8 cellular contexts compared by ENCODE assay signal in the genomic region with DNA sequence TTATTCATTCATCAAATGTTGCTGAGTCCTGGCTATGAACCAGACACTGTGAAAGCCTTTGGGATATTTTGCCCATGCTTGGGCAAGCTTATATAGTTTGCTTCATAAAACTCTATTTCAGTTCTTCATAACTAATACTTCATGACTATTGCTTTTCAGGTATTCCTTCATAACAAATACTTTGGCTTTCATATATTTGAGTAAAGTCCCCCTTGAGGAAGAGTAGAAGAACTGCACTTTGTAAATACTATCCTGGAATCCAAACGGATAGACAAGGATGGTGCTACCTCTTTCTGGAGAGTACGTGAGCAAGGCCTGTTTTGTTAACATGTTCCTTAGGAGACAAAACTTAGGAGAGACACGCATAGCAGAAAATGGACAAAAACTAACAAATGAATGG. TPM values are rescaled to one million over a fixed set of nuclear protein-coding genes. Genes with fewer than 3 reads are reported as not detected.
DNase-seq lines count a peak whose midpoint lies in the region; ATAC-seq and TF ChIP-seq lines count a peak whose summit lies in the region.

No MANE protein-coding gene starts in this region.

- H3K27me3 Mint-ChIP-seq in CD14-positive monocyte (ENCODE audit: low read depth in 3 of 3) = peaks cover 0 to 2% (median 0%) of the 10 kb centered on the region in 3 donors
- H3K27me3 Mint-ChIP-seq in CD8-positive, alpha-beta T cell (ENCODE audit: low read depth) = peaks cover 2% of the 10 kb centered on the region

- no peaks in the 10 kb centered on the region for H3K4me1 ChIP-seq in CD8-positive, alpha-beta T cell (ENCODE audit: insufficient read depth, low read length)

- no peak overlapping the region for H3K27ac Mint-ChIP-seq in CD14-positive monocyte
- H3K27ac Mint-ChIP-seq in CD8-positive, alpha-beta T cell = no peak overlapping the region

- H3K36me3 ChIP-seq in CD8-positive, alpha-beta T cell (ENCODE audit: insufficient read depth, low read length) = no peaks in the 10 kb centered on the region

- no peaks in the 10 kb centered on the region for H3K27me3 ChIP-seq in CD8-positive, alpha-beta T cell (ENCODE audit: insufficient read depth, low read length)

- H3K36me3 Mint-ChIP-seq in CD14-positive monocyte = no peaks in the 10 kb centered on the region
- no peaks in the 10 kb centered on the region for H3K36me3 Mint-ChIP-seq in CD8-positive, alpha-beta T cell

- peak; percentile 73 for ATAC-seq in GM21367 (IDR thresholded peaks at IDR 0.05; ENCODE audit: unreplicated experiment)
- no peak for ATAC-seq in CD8-positive, alpha-beta T cell

- no peak overlapping the region for H3K4me3 ChIP-seq in CD8-positive, alpha-beta T cell (ENCODE audit: low read depth, low read length)

- TF ChIP-seq CTCF in CD14-positive monocyte (IDR thresholded peaks at IDR 0.05) = peak; percentile 65
- no peak for TF ChIP-seq CTCF in CD8-positive, alpha-beta T cell (IDR thresholded peaks at IDR 0.05)

- CTCF ChIA-PET in CD8-positive, alpha-beta T cell (lab: Charles Lee) = no interaction called here

- DNase-seq in CD14-positive monocyte (ENCODE audit: low spot score) = no peak
- DNase-seq in NCI-H69 (lab: John Stamatoyannopoulos, UW) = peak; percentile 28
- peak; percentile 4 for DNase-seq in germinal center (ENCODE audit: low spot score)
- DNase-seq in activated gamma-delta T cell (lab: John Stamatoyannopoulos, UW) = no peak
- no peak for DNase-seq in CD8-positive, alpha-beta T cell
- no peak for DNase-seq in stimulated activated naive CD4-positive, alpha-beta T cell (lab: John Stamatoyannopoulos, UW)
- no peak for DNase-seq in NK-92 treated with Interleukin-12 subunit alpha and Interleukin-12 subunit beta, amount 100 ng/mL, for 24 hours (lab: John Stamatoyannopoulos, UW)

- H3K4me3 Mint-ChIP-seq in CD14-positive monocyte = no peak overlapping the region
- no peak overlapping the region for H3K4me3 Mint-ChIP-seq in CD8-positive, alpha-beta T cell

- no peaks in the 10 kb centered on the region for H3K9me3 ChIP-seq in CD8-positive, alpha-beta T cell (ENCODE audit: low read length)

- no peak overlapping the region for H3K27ac ChIP-seq in CD8-positive, alpha-beta T cell (ENCODE audit: low read depth, low read length)

- intact Hi-C loops in CD14-positive monocyte (cut with micrococcal nuclease) = no loop called here
- intact Hi-C loops in CD8-positive, alpha-beta T cell (cut with DNase I, micrococcal nuclease) = no loop called here

- H3K4me1 Mint-ChIP-seq in CD14-positive monocyte = no peaks in the 10 kb centered on the region
- no peaks in the 10 kb centered on the region for H3K4me1 Mint-ChIP-seq in CD8-positive, alpha-beta T cell (ENCODE audit: low read depth)

- POLR2A ChIA-PET in CD8-positive, alpha-beta T cell (lab: Charles Lee) = no interaction called here

- no peaks in the 10 kb centered on the region for H3K9me3 Mint-ChIP-seq in CD14-positive monocyte
- no peaks in the 10 kb centered on the region for H3K9me3 Mint-ChIP-seq in CD8-positive, alpha-beta T cell

RNA-seq across cellular contexts. Expression of a gene that starts 1.7 kb away (rescaled TPM):
- polyA plus RNA-seq in CD14-positive monocyte = not detected
- not detected for total RNA-seq in CD8-positive, alpha-beta T cell

RNA-seq across cellular contexts. Expression of a gene that starts 30.2 kb away (rescaled TPM):
- not detected for polyA plus RNA-seq in CD14-positive monocyte
- under 1 TPM in 1 of 2 experiments, not detected in 1; 0.97 TPM for total RNA-seq in CD8-positive, alpha-beta T cell

RNA-seq across cellular contexts. Expression of a gene that starts 47.2 kb away (rescaled TPM):
- polyA plus RNA-seq in CD14-positive monocyte = not detected
- not detected for total RNA-seq in CD8-positive, alpha-beta T cell

Comparison
In these comparisons a context has a peak if more than half of its experiments do, and no peak if none do; other contexts are left out.
1. DNase-seq: peak in NCI-H69 (single experiment) and germinal center (single experiment); none in CD14-positive monocyte (single experiment), activated gamma-delta T cell (single experiment), CD8-positive, alpha-beta T cell (0 of 7), stimulated activated naive CD4-positive, alpha-beta T cell (0 of 6) and NK-92 treated with Interleukin-12 subunit alpha and Interleukin-12 subunit beta, amount 100 ng/mL, for 24 hours (single experiment).